Comparison of ENCODE assay signal across 1 cellular context in the genomic region with DNA sequence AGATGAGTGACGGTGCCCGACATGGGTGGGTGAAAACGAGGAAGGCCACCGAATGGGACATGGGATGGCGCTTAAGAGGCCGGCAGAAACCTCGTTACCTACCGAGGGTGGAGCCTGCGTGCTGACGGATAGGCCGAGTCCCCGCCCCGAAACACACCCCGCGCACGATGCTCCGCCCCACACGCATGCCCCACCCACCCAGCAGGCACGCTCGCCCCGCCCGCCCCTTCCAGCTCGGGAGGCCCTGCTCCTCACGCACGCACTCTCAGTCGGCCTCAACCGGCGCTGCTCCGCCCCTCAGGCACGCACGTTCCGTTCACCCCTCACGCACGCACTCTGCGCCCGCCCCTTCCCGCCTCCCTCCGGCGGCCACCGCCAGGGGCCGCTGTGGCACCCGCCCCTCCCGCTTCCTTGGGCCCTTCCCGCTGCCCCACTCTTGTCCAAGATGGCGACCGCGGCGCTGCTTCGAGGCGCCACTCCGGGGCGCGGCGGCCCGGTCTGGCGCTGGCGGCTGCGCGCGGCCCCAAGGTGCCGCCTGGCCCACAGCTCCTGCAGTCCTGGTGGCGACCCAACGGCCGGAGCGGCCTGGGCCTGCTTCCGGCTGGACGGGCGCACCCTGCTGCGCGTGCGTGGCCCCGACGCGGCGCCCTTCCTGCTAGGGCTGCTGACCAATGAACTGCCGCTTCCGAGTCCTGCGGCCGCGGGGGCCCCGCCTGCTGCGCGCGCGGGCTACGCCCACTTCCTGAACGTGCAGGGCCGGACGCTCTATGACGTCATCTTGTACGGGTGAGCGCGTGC.
TF ChIP-seq lines count a peak whose summit lies in the region.

A gene (plus strand): TSS at position 433 of the 798 bp plus-strand sequence. CDS start 13 bp downstream, at position 446.

TF ChIP-seq in K562, 482 proteins besides CTCF, POLR2A, EP300 and RAD21 (continued from another document and continues in another):
- TF ChIP-seq, protein P1, sequence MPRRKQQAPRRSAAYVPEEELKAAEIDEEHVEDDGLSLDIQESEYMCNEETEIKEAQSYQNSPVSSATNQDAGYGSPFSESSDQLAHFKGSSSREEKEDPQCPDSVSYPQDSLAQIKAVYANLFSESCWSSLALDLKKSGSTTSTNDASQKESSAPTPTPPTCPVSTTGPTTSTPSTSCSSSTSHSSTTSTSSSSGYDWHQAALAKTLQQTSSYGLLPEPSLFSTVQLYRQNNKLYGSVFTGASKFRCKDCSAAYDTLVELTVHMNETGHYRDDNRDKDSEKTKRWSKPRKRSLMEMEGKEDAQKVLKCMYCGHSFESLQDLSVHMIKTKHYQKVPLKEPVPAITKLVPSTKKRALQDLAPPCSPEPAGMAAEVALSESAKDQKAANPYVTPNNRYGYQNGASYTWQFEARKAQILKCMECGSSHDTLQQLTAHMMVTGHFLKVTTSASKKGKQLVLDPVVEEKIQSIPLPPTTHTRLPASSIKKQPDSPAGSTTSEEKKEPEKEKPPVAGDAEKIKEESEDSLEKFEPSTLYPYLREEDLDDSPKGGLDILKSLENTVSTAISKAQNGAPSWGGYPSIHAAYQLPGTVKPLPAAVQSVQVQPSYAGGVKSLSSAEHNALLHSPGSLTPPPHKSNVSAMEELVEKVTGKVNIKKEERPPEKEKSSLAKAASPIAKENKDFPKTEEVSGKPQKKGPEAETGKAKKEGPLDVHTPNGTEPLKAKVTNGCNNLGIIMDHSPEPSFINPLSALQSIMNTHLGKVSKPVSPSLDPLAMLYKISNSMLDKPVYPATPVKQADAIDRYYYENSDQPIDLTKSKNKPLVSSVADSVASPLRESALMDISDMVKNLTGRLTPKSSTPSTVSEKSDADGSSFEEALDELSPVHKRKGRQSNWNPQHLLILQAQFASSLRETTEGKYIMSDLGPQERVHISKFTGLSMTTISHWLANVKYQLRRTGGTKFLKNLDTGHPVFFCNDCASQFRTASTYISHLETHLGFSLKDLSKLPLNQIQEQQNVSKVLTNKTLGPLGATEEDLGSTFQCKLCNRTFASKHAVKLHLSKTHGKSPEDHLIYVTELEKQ (CRISPR knock-in tag; IDR thresholded peaks at IDR 0.05): 0 out of 2 replicates have a peak, but pooled peaks have one; percentile 26
- TF ChIP-seq, protein P2, sequence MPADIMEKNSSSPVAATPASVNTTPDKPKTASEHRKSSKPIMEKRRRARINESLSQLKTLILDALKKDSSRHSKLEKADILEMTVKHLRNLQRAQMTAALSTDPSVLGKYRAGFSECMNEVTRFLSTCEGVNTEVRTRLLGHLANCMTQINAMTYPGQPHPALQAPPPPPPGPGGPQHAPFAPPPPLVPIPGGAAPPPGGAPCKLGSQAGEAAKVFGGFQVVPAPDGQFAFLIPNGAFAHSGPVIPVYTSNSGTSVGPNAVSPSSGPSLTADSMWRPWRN (IDR thresholded peaks at IDR 0.05; ENCODE audit: low read depth): peak; percentile 72
- TF ChIP-seq ZNF197 (CRISPR knock-in tag; IDR thresholded peaks at IDR 0.05; ENCODE audit: low read depth) (no peak; the same call in 1 of the 2 replicates), CBX2 (IDR thresholded peaks at IDR 0.05; ENCODE audit: insufficient read depth, low read length, poor library complexity, severe bottlenecking) (no peak), ZNF212 (CRISPR knock-in tag; IDR thresholded peaks at IDR 0.05) (peak; percentile 42; the same call in 1 of the 2 replicates), ZNF184 (CRISPR knock-in tag; IDR thresholded peaks at IDR 0.05) (no peak), JUND (IDR thresholded peaks at IDR 0.05; ENCODE audit: borderline replicate concordance, low read depth, low read length) (peak; percentile 99), JUND (tag; IDR thresholded peaks at IDR 0.05; ENCODE audit: borderline replicate concordance, low read depth, low read length) (peak; percentile 90; the same call in 2 of the 3 replicates), MTA2 (IDR thresholded peaks at IDR 0.05; ENCODE audit: low read depth) (no peak), U2AF1 (optimal IDR thresholded peaks at IDR 0.05; ENCODE audit: low read depth, low read length) (peak; percentile 44), TCFL5 (CRISPR knock-in tag; conservative IDR thresholded peaks at IDR 0.05) (peak; percentile 77; the same call in 1 of the 2 replicates), BHLHE40 (IDR thresholded peaks at IDR 0.05; ENCODE audit: low read length) (peak; percentile 98), XRCC3 (IDR thresholded peaks at IDR 0.05) (no peak), GTF2E2 (tag; IDR thresholded peaks at IDR 0.05) (peak; percentile 78; the same call in 1 of the 2 replicates), ZNF695 (CRISPR knock-in tag; IDR thresholded peaks at IDR 0.05) (no peak), EGR1 (conservative IDR thresholded peaks at IDR 0.05) (peak; percentile 88), KHSRP (IDR thresholded peaks at IDR 0.05) (peak; percentile 86), RB1 (IDR thresholded peaks at IDR 0.05; ENCODE audit: low read depth) (peak; percentile 99), ZC3H4 (CRISPR knock-in tag; IDR thresholded peaks at IDR 0.05; ENCODE audit: borderline replicate concordance) (0 out of 2 replicates have a peak, but pooled peaks have one; percentile 81), PPARD (CRISPR knock-in tag; IDR thresholded peaks at IDR 0.05) (no peak), NONO (IDR thresholded peaks at IDR 0.05; ENCODE audit: low read depth in 2 of 2, low read length in 1 of 2) (peak; percentile 97 to 99), EWSR1 (IDR thresholded peaks at IDR 0.05; ENCODE audit: borderline replicate concordance, low read depth, partially characterized antibody) (no peak), ZFX (CRISPR knock-in tag; IDR thresholded peaks at IDR 0.05) (peak; percentile 94), ZNF77 (CRISPR knock-in tag; IDR thresholded peaks at IDR 0.05) (no peak), HDGF (IDR thresholded peaks at IDR 0.05) (0 out of 2 replicates have a peak, but pooled peaks have one; percentile 60), MYC (IDR thresholded peaks at IDR 0.05; ENCODE audit: low read depth, low read length) (peak; percentile 89), MYC (CRISPR knock-in tag; IDR thresholded peaks at IDR 0.05; ENCODE audit: borderline replicate concordance, low read depth) (no peak), TAL1 (IDR thresholded peaks at IDR 0.05) (no peak), SETDB1 (IDR thresholded peaks at IDR 0.05; ENCODE audit: low read length) (peak; percentile 81)
- TF ChIP-seq, protein P3, sequence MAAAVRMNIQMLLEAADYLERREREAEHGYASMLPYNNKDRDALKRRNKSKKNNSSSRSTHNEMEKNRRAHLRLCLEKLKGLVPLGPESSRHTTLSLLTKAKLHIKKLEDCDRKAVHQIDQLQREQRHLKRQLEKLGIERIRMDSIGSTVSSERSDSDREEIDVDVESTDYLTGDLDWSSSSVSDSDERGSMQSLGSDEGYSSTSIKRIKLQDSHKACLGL (CRISPR knock-in tag; IDR thresholded peaks at IDR 0.05; ENCODE audit: borderline replicate concordance, poor library complexity, severe bottlenecking): peak; percentile 58
- TF ChIP-seq, protein P4, sequence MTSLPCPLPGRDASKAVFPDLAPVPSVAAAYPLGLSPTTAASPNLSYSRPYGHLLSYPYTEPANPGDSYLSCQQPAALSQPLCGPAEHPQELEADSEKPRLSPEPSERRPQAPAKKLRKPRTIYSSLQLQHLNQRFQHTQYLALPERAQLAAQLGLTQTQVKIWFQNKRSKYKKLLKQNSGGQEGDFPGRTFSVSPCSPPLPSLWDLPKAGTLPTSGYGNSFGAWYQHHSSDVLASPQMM (CRISPR knock-in tag; IDR thresholded peaks at IDR 0.05): no peak
- TF ChIP-seq, protein P5, sequence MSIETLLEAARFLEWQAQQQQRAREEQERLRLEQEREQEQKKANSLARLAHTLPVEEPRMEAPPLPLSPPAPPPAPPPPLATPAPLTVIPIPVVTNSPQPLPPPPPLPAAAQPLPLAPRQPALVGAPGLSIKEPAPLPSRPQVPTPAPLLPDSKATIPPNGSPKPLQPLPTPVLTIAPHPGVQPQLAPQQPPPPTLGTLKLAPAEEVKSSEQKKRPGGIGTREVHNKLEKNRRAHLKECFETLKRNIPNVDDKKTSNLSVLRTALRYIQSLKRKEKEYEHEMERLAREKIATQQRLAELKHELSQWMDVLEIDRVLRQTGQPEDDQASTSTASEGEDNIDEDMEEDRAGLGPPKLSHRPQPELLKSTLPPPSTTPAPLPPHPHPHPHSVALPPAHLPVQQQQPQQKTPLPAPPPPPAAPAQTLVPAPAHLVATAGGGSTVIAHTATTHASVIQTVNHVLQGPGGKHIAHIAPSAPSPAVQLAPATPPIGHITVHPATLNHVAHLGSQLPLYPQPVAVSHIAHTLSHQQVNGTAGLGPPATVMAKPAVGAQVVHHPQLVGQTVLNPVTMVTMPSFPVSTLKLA (conservative IDR thresholded peaks at IDR 0.05): peak; percentile 92 to 97
- TF ChIP-seq, protein P6, sequence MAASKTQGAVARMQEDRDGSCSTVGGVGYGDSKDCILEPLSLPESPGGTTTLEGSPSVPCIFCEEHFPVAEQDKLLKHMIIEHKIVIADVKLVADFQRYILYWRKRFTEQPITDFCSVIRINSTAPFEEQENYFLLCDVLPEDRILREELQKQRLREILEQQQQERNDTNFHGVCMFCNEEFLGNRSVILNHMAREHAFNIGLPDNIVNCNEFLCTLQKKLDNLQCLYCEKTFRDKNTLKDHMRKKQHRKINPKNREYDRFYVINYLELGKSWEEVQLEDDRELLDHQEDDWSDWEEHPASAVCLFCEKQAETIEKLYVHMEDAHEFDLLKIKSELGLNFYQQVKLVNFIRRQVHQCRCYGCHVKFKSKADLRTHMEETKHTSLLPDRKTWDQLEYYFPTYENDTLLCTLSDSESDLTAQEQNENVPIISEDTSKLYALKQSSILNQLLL (CRISPR knock-in tag; IDR thresholded peaks at IDR 0.05; ENCODE audit: borderline replicate concordance): no peak
- TF ChIP-seq, protein P7, sequence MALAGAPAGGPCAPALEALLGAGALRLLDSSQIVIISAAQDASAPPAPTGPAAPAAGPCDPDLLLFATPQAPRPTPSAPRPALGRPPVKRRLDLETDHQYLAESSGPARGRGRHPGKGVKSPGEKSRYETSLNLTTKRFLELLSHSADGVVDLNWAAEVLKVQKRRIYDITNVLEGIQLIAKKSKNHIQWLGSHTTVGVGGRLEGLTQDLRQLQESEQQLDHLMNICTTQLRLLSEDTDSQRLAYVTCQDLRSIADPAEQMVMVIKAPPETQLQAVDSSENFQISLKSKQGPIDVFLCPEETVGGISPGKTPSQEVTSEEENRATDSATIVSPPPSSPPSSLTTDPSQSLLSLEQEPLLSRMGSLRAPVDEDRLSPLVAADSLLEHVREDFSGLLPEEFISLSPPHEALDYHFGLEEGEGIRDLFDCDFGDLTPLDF (CRISPR knock-in tag; IDR thresholded peaks at IDR 0.05): peak; percentile 93
- TF ChIP-seq, protein P8, sequence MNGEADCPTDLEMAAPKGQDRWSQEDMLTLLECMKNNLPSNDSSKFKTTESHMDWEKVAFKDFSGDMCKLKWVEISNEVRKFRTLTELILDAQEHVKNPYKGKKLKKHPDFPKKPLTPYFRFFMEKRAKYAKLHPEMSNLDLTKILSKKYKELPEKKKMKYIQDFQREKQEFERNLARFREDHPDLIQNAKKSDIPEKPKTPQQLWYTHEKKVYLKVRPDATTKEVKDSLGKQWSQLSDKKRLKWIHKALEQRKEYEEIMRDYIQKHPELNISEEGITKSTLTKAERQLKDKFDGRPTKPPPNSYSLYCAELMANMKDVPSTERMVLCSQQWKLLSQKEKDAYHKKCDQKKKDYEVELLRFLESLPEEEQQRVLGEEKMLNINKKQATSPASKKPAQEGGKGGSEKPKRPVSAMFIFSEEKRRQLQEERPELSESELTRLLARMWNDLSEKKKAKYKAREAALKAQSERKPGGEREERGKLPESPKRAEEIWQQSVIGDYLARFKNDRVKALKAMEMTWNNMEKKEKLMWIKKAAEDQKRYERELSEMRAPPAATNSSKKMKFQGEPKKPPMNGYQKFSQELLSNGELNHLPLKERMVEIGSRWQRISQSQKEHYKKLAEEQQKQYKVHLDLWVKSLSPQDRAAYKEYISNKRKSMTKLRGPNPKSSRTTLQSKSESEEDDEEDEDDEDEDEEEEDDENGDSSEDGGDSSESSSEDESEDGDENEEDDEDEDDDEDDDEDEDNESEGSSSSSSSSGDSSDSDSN (IDR thresholded peaks at IDR 0.05; ENCODE audit: borderline replicate concordance in 1 of 2, low read depth in 2 of 2, low read length in 2 of 2): no peak
- TF ChIP-seq, protein P9, sequence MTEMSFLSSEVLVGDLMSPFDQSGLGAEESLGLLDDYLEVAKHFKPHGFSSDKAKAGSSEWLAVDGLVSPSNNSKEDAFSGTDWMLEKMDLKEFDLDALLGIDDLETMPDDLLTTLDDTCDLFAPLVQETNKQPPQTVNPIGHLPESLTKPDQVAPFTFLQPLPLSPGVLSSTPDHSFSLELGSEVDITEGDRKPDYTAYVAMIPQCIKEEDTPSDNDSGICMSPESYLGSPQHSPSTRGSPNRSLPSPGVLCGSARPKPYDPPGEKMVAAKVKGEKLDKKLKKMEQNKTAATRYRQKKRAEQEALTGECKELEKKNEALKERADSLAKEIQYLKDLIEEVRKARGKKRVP (CRISPR knock-in tag; IDR thresholded peaks at IDR 0.05): no peak
- TF ChIP-seq, protein P10, sequence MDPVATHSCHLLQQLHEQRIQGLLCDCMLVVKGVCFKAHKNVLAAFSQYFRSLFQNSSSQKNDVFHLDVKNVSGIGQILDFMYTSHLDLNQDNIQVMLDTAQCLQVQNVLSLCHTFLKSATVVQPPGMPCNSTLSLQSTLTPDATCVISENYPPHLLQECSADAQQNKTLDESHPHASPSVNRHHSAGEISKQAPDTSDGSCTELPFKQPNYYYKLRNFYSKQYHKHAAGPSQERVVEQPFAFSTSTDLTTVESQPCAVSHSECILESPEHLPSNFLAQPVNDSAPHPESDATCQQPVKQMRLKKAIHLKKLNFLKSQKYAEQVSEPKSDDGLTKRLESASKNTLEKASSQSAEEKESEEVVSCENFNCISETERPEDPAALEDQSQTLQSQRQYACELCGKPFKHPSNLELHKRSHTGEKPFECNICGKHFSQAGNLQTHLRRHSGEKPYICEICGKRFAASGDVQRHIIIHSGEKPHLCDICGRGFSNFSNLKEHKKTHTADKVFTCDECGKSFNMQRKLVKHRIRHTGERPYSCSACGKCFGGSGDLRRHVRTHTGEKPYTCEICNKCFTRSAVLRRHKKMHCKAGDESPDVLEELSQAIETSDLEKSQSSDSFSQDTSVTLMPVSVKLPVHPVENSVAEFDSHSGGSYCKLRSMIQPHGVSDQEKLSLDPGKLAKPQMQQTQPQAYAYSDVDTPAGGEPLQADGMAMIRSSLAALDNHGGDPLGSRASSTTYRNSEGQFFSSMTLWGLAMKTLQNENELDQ (CRISPR knock-in tag; IDR thresholded peaks at IDR 0.05; ENCODE audit: borderline replicate concordance): no peak
- TF ChIP-seq, protein P11, sequence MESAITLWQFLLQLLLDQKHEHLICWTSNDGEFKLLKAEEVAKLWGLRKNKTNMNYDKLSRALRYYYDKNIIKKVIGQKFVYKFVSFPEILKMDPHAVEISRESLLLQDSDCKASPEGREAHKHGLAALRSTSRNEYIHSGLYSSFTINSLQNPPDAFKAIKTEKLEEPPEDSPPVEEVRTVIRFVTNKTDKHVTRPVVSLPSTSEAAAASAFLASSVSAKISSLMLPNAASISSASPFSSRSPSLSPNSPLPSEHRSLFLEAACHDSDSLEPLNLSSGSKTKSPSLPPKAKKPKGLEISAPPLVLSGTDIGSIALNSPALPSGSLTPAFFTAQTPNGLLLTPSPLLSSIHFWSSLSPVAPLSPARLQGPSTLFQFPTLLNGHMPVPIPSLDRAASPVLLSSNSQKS (CRISPR knock-in tag; IDR thresholded peaks at IDR 0.05): no peak
